ENCODE assay signal across 14 cellular contexts in the genomic region with DNA sequence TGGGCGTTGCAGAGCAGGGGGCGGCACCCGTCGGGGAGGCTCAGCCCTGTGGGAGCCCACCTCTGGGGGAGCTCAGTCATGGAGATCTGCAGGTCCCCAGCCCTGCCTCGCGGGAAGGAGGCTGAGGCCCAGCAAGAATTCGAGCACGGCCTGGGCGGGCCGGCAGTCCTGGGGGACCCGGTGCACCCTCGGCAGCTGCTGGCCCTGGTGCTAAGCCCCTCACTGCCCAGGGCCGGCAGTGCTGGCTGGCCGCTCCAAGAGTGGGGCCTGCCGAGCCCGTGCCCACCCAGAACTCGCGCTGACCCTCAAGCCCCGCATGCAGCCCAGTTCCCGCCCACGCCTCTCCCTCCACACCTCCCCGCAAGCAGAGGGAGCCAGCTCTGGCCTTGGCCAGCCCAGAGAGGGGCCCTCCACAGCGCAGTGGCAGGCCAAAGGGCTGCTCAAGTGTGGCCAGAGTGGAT.
"Had no signal": no experiment of that assay in that cellular context is flagged by ENCODE, and none has a peak within 500 bp of the region (broad histone marks: within the 10 kb centered on the region; RNA-seq: fewer than 3 reads in every experiment).

No MANE protein-coding gene starts in this region.

- ATAC-seq: foreskin keratinocyte; natural killer cell treated with Interleukin-12 subunit alpha and Interleukin-12 subunit beta and Interleukin-15 and Interleukin-18, amount 100 ng/mL, for 72 hours; stimulated activated effector memory CD8-positive, alpha-beta T cell treated with anti-CD3 and anti-CD28 coated beads, Interleukin-12 subunit alpha, Interleukin-12 subunit beta, amount 100 ng/mL, for 72 hours had no signal

- H3K4me3 ChIP-seq: right atrium auricular region, smooth muscle cell, testis, tibial nerve had no signal

- H3K9me3 Mint-ChIP-seq: natural killer cell treated with Interleukin-12 subunit alpha and Interleukin-12 subunit beta and Interleukin-15 and Interleukin-18, amount 100 ng/mL, for 72 hours had no signal

- H3K27ac Mint-ChIP-seq: dendritic cell treated with granulocyte-macrophage colony-stimulating factor and Interleukin-4, amounts not matched to agents 40 ng/mL and 50 ng/mL, for 4 days; memory B cell; mesothelial cell of epicardium; natural killer cell treated with Interleukin-12 subunit alpha and Interleukin-12 subunit beta and Interleukin-15 and Interleukin-18, amount 100 ng/mL, for 72 hours; stimulated activated effector memory CD8-positive, alpha-beta T cell treated with anti-CD3 and anti-CD28 coated beads, Interleukin-12 subunit alpha, Interleukin-12 subunit beta, amount 100 ng/mL, for 72 hours; stimulated activated naive CD8-positive, alpha-beta T cell treated with anti-CD3 and anti-CD28 coated beads, Interleukin-15, Interleukin-2, amounts not matched to agents 100 ng/mL and 50 ng/mL, for 24 hours had no signal

- H3K36me3 ChIP-seq: right atrium auricular region, tibial nerve had no signal

- H3K4me1 ChIP-seq: foreskin keratinocyte, right atrium auricular region, testis, tibial nerve had no signal

- H3K4me1 Mint-ChIP-seq: mesothelial cell of epicardium; stimulated activated effector memory CD8-positive, alpha-beta T cell treated with anti-CD3 and anti-CD28 coated beads, Interleukin-12 subunit alpha, Interleukin-12 subunit beta, amount 100 ng/mL, for 72 hours had no signal

- H3K27me3 ChIP-seq: right atrium auricular region, testis, tibial nerve had no signal

- H3K27ac ChIP-seq: foreskin keratinocyte, right atrium auricular region, testis, tibial nerve had no signal

- H3K9me3 ChIP-seq: testis had no signal

- H3K27me3 Mint-ChIP-seq: dendritic cell treated with granulocyte-macrophage colony-stimulating factor and Interleukin-4, amounts not matched to agents 40 ng/mL and 50 ng/mL, for 4 days; stimulated activated naive CD8-positive, alpha-beta T cell treated with anti-CD3 and anti-CD28 coated beads, Interleukin-15, Interleukin-2, amounts not matched to agents 100 ng/mL and 50 ng/mL, for 24 hours had no signal

- H3K4me3 Mint-ChIP-seq: dendritic cell treated with granulocyte-macrophage colony-stimulating factor and Interleukin-4, amounts not matched to agents 40 ng/mL and 50 ng/mL, for 4 days; memory B cell; mesothelial cell of epicardium; natural killer cell treated with Interleukin-12 subunit alpha and Interleukin-12 subunit beta and Interleukin-15 and Interleukin-18, amount 100 ng/mL, for 72 hours; stimulated activated effector memory CD8-positive, alpha-beta T cell treated with anti-CD3 and anti-CD28 coated beads, Interleukin-12 subunit alpha, Interleukin-12 subunit beta, amount 100 ng/mL, for 72 hours; stimulated activated naive CD8-positive, alpha-beta T cell treated with anti-CD3 and anti-CD28 coated beads, Interleukin-15, Interleukin-2, amounts not matched to agents 100 ng/mL and 50 ng/mL, for 24 hours had no signal

- DNase-seq: erythroblast; foreskin keratinocyte; stimulated activated CD4-positive, alpha-beta T cell treated with anti-CD3 and anti-CD28 coated beads, Interleukin-4, amount 100 ng/mL, for 1 hour; stimulated activated CD8-positive, alpha-beta memory T cell treated with anti-CD3 and anti-CD28 coated beads, Interleukin-4, amount 100 ng/mL, for 48 hours; testis had no signal
